ENCODE assay signal across 35 cellular contexts in the genomic region with DNA sequence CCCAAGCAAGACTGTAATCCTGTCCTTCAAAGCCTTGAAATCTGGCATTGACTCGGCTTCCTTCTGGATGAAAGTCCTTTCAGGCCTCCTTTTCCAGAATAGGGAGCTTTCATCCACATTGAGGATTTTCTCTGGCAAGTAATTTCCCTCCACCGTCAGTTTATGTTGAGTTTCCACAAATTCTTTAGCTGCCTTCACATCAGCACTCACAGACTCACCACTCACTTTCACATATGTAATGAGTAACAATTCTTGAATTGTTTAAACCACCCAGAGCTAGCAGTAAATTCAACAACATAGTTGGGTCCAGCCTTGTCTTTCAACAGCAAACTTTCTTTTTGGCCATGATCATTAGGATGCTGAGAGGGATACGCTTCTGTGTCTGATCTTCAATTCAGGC.
"Had no signal": no experiment of that assay in that cellular context is flagged by ENCODE, and none has a peak within 500 bp of the region (broad histone marks: within the 10 kb centered on the region; RNA-seq: fewer than 3 reads in every experiment).

No MANE protein-coding gene starts in this region.

- H3K27me3 Mint-ChIP-seq: activated CD4-positive, alpha-beta T cell treated with anti-CD3 and anti-CD28 coated beads for 36 hours; activated naive CD4-positive, alpha-beta T cell treated with anti-CD3 and anti-CD28 coated beads, Interleukin-2, amount 50 U/mL, for 24 hours; activated naive CD8-positive, alpha-beta T cell; activated naive CD8-positive, alpha-beta T cell treated with anti-CD3 and anti-CD28 coated beads, Interleukin-2, amount 50 U/mL, for 24 hours; activated T-cell treated with anti-CD3 and anti-CD28 coated beads, Interleukin-2, amount 50 U/mL, for 24 hours had no signal

- H3K4me1 Mint-ChIP-seq: activated CD4-positive, alpha-beta memory T cell treated with anti-CD3 and anti-CD28 coated beads, Interleukin-2, amount 10 ng/mL, durations not matched to agents 7 days and 5 days; activated CD4-positive, alpha-beta T cell treated with anti-CD3 and anti-CD28 coated beads for 36 hours; activated CD4-positive, alpha-beta T cell treated with anti-CD3 and anti-CD28 coated beads, Interleukin-2, amount 10 ng/mL, durations not matched to agents 7 days and 5 days; activated CD8-positive, alpha-beta memory T cell treated with anti-CD3 and anti-CD28 coated beads, Interleukin-2, amount 10 ng/mL, durations not matched to agents 7 days and 5 days; activated naive CD4-positive, alpha-beta T cell treated with anti-CD3 and anti-CD28 coated beads, Interleukin-2, amount 10 ng/mL, durations not matched to agents 7 days and 5 days; activated naive CD4-positive, alpha-beta T cell treated with anti-CD3 and anti-CD28 coated beads, Interleukin-2, amount 50 U/mL, for 24 hours; activated naive CD8-positive, alpha-beta T cell treated with anti-CD3 and anti-CD28 coated beads, Interleukin-2, amount 50 U/mL, for 24 hours had no signal

- H3K4me3 Mint-ChIP-seq: activated CD4-positive, alpha-beta memory T cell treated with anti-CD3 and anti-CD28 coated beads, Interleukin-2, amount 10 ng/mL, durations not matched to agents 7 days and 5 days; activated CD4-positive, alpha-beta T cell treated with anti-CD3 and anti-CD28 coated beads for 36 hours; activated CD4-positive, alpha-beta T cell treated with anti-CD3 and anti-CD28 coated beads, Interleukin-2, amount 10 ng/mL, durations not matched to agents 7 days and 5 days; activated CD8-positive, alpha-beta memory T cell treated with anti-CD3 and anti-CD28 coated beads, Interleukin-2, amount 10 ng/mL, durations not matched to agents 7 days and 5 days; activated CD8-positive, alpha-beta T cell treated with anti-CD3 and anti-CD28 coated beads, Interleukin-2, amount 10 ng/mL, durations not matched to agents 7 days and 5 days; activated naive CD4-positive, alpha-beta T cell treated with anti-CD3 and anti-CD28 coated beads, Interleukin-2, amount 10 ng/mL, durations not matched to agents 7 days and 5 days; activated naive CD4-positive, alpha-beta T cell treated with anti-CD3 and anti-CD28 coated beads, Interleukin-2, amount 50 U/mL, for 24 hours; activated naive CD8-positive, alpha-beta T cell; activated naive CD8-positive, alpha-beta T cell treated with anti-CD3 and anti-CD28 coated beads, Interleukin-2, amount 10 ng/mL, durations not matched to agents 7 days and 5 days; activated naive CD8-positive, alpha-beta T cell treated with anti-CD3 and anti-CD28 coated beads, Interleukin-2, amount 50 U/mL, for 24 hours; activated T-cell treated with anti-CD3 and anti-CD28 coated beads, Interleukin-2, amount 50 U/mL, for 24 hours; T-helper 1 cell treated with Interleukin-12 subunit alpha and Interleukin-12 subunit beta and Interleukin-4 antibody, amounts not matched to agents 30 μg/mL and 1 μg/mL, for 36 hours; T-helper 2 cell treated with Interferon-gamma antibody and Interleukin-4, amounts not matched to agents 5 μg/mL and 100 μg/mL, for 36 hours had no signal

- H3K27ac Mint-ChIP-seq: activated CD4-positive, alpha-beta memory T cell treated with anti-CD3 and anti-CD28 coated beads, Interleukin-2, amount 10 ng/mL, durations not matched to agents 7 days and 5 days; activated CD4-positive, alpha-beta T cell treated with anti-CD3 and anti-CD28 coated beads for 36 hours; activated CD4-positive, alpha-beta T cell treated with anti-CD3 and anti-CD28 coated beads, Interleukin-2, amount 10 ng/mL, durations not matched to agents 7 days and 5 days; activated CD8-positive, alpha-beta memory T cell treated with anti-CD3 and anti-CD28 coated beads, Interleukin-2, amount 10 ng/mL, durations not matched to agents 7 days and 5 days; activated CD8-positive, alpha-beta T cell treated with anti-CD3 and anti-CD28 coated beads, Interleukin-2, amount 10 ng/mL, durations not matched to agents 7 days and 5 days; activated naive CD4-positive, alpha-beta T cell treated with anti-CD3 and anti-CD28 coated beads, Interleukin-2, amount 10 ng/mL, durations not matched to agents 7 days and 5 days; activated naive CD4-positive, alpha-beta T cell treated with anti-CD3 and anti-CD28 coated beads, Interleukin-2, amount 50 U/mL, for 24 hours; activated naive CD8-positive, alpha-beta T cell; activated naive CD8-positive, alpha-beta T cell treated with anti-CD3 and anti-CD28 coated beads, Interleukin-2, amount 10 ng/mL, durations not matched to agents 7 days and 5 days; activated naive CD8-positive, alpha-beta T cell treated with anti-CD3 and anti-CD28 coated beads, Interleukin-2, amount 50 U/mL, for 24 hours; activated T-cell treated with anti-CD3 and anti-CD28 coated beads, Interleukin-2, amount 50 U/mL, for 24 hours; activated T-helper 2 cell treated with anti-CD3 and anti-CD28 coated beads, Interferon-gamma antibody, Interleukin-2, Interleukin-4, amounts not matched to agents 10 μg/mL and 5 μg/mL and 100 μg/mL, durations not matched to agents 14 hours and 24 hours and 36 hours; T-helper 1 cell treated with Interleukin-12 subunit alpha and Interleukin-12 subunit beta and Interleukin-4 antibody, amounts not matched to agents 30 μg/mL and 1 μg/mL, for 36 hours; T-helper 2 cell treated with Interferon-gamma antibody and Interleukin-4, amounts not matched to agents 5 μg/mL and 100 μg/mL, for 36 hours had no signal

- H3K4me3 ChIP-seq: body of pancreas, breast epithelium had no signal

- H3K27ac ChIP-seq: body of pancreas, brain microvascular endothelial cell, VCaP had no signal

- H3K9me3 ChIP-seq: body of pancreas had no signal

- ATAC-seq: activated CD4-positive, alpha-beta T cell treated with anti-CD3 and anti-CD28 coated beads for 36 hours; activated CD4-positive, CD25-positive, alpha-beta regulatory T cell treated with anti-CD3 and anti-CD28 coated beads, Interleukin-2, amount 50 U/mL, for 24 hours; activated CD8-positive, alpha-beta memory T cell treated with anti-CD3 and anti-CD28 coated beads, Interleukin-2, amount 10 ng/mL, durations not matched to agents 7 days and 5 days; activated CD8-positive, alpha-beta T cell treated with anti-CD3 and anti-CD28 coated beads, Interleukin-2, amount 10 ng/mL, durations not matched to agents 7 days and 5 days; activated naive CD8-positive, alpha-beta T cell treated with anti-CD3 and anti-CD28 coated beads, Interleukin-2, amount 50 U/mL, for 24 hours; body of pancreas had no signal

- H3K27me3 ChIP-seq: body of pancreas, brain microvascular endothelial cell, breast epithelium had no signal

- H3K4me1 ChIP-seq: body of pancreas, breast epithelium had no signal

- H3K36me3 Mint-ChIP-seq: activated naive CD4-positive, alpha-beta T cell treated with anti-CD3 and anti-CD28 coated beads, Interleukin-2, amount 10 ng/mL, durations not matched to agents 7 days and 5 days had no signal

- H3K36me3 ChIP-seq: brain microvascular endothelial cell, breast epithelium had no signal

- H3K9me3 Mint-ChIP-seq: activated CD4-positive, alpha-beta memory T cell treated with anti-CD3 and anti-CD28 coated beads, Interleukin-2, amount 10 ng/mL, durations not matched to agents 7 days and 5 days; activated naive CD4-positive, alpha-beta T cell treated with anti-CD3 and anti-CD28 coated beads, Interleukin-2, amount 10 ng/mL, durations not matched to agents 7 days and 5 days; T-helper 2 cell treated with Interferon-gamma antibody and Interleukin-4, amounts not matched to agents 5 μg/mL and 100 μg/mL, for 36 hours had no signal

- DNase-seq: activated CD4-positive, alpha-beta memory T cell treated with anti-CD3 and anti-CD28 coated beads, Interleukin-2, amount 10 ng/mL, durations not matched to agents 7 days and 5 days; activated CD4-positive, alpha-beta T cell treated with anti-CD3 and anti-CD28 coated beads for 1 hour; activated CD4-positive, alpha-beta T cell treated with anti-CD3 and anti-CD28 coated beads for 36 hours; activated CD4-positive, alpha-beta T cell treated with anti-CD3 and anti-CD28 coated beads for 48 hours; activated CD4-positive, alpha-beta T cell treated with anti-CD3 and anti-CD28 coated beads, Interleukin-2, amount 10 ng/mL, durations not matched to agents 7 days and 5 days; activated CD4-positive, alpha-beta T cell treated with anti-CD3 and anti-CD28 coated beads, Interleukin-2, amount 50 U/mL, for 48 hours; activated CD4-positive, CD25-positive, alpha-beta regulatory T cell; activated CD8-positive, alpha-beta memory T cell treated with anti-CD3 and anti-CD28 coated beads for 24 hours; activated CD8-positive, alpha-beta memory T cell treated with anti-CD3 and anti-CD28 coated beads, Interleukin-2, amount 10 ng/mL, durations not matched to agents 7 days and 5 days; activated CD8-positive, alpha-beta memory T cell treated with anti-CD3 and anti-CD28 coated beads, Interleukin-2, amount 50 U/mL, for 48 hours; activated CD8-positive, alpha-beta T cell treated with anti-CD3 and anti-CD28 coated beads, Interleukin-2, amount 10 ng/mL, durations not matched to agents 7 days and 5 days; activated effector memory CD4-positive, alpha-beta T cell treated with Interleukin-2 at 50 U/mL for 16 hours; activated gamma-delta T cell; activated naive CD4-positive, alpha-beta T cell treated with anti-CD3 and anti-CD28 coated beads, Interleukin-2, amount 10 ng/mL, durations not matched to agents 7 days and 5 days; activated naive CD4-positive, alpha-beta T cell treated with Interleukin-2 at 50 U/mL for 16 hours; activated naive CD8-positive, alpha-beta T cell treated with anti-CD3 and anti-CD28 coated beads, Interleukin-2, amount 10 ng/mL, durations not matched to agents 7 days and 5 days; activated naive CD8-positive, alpha-beta T cell treated with anti-CD3 and anti-CD28 coated beads, Interleukin-2, amount 50 U/mL, for 24 hours; activated T-cell treated with anti-CD3 and anti-CD28 coated beads, Interleukin-2, amount 50 U/mL, for 24 hours; activated T-cell treated with anti-CD3 and anti-CD28 coated beads, Interleukin-2, amount 50 U/mL, for 48 hours; amygdala; anterior cingulate cortex; body of pancreas; brain microvascular endothelial cell; central memory CD4-positive, alpha-beta T cell; T-helper 1 cell; T-helper 2 cell; T-helper 9 cell had no signal
